In genomic region chr2:8241317-8241716, GRCh38 we compare ENCODE assay signal across 16 cellular contexts.
DNase-seq lines count a peak whose midpoint lies in the region; ATAC-seq, FAIRE-seq and TF ChIP-seq lines count a peak whose summit lies in the region.
"Had no signal": no experiment of that assay in that cellular context is flagged by ENCODE, and none has a peak within 500 bp of the region (broad histone marks: within the 10 kb centered on the region; RNA-seq: fewer than 3 reads in every experiment).

No MANE protein-coding gene starts in this region.

- CTCF ChIA-PET in HepG2 (lab: Yijun Ruan, JAX; ENCODE audit: low intra/inter-chr PET ratio, low total read pairs), result no interaction called here

- WGBS in HepG2 (ENCODE audit: low lambda C conversion rate), result 13% methylated on average over 3 of the region's 3 CpGs
- 49 to 52% methylated on average over 3 of the region's 3 CpGs for WGBS in GM23248 (ENCODE audit: low coverage in 1 of 2, low lambda C conversion rate in 2 of 2, missing lambda C conversion rate in 2 of 2), 2 experiments

- H3K4me1 Mint-ChIP-seq in GM23338, result peaks cover 18% of the 10 kb centered on the region
- peaks cover 43% of the 10 kb centered on the region for H3K4me1 Mint-ChIP-seq in activated T-helper 1 cell treated with anti-CD3 and anti-CD28 coated beads, Interleukin-12 subunit alpha, Interleukin-12 subunit beta, Interleukin-2, Interleukin-4 antibody, amounts not matched to agents 30 ng/mL and 10 ng/mL and 1 ng/mL, durations not matched to agents 14 hours and 24 hours and 36 hours (ENCODE audit: low read depth)
- no peaks in the 10 kb centered on the region for H3K4me1 Mint-ChIP-seq in osteocyte (ENCODE audit: unreplicated experiment)
- H3K4me1 Mint-ChIP-seq in immature natural killer cell, result peaks cover 31 to 75% of the 10 kb centered on the region in 2 donors

- peaks cover 10% of the 10 kb centered on the region for H3K4me1 ChIP-seq in GM23338 (ENCODE audit: insufficient read depth)
- H3K4me1 ChIP-seq in HepG2 (ENCODE audit: insufficient read depth, low read length), result peaks cover 8% of the 10 kb centered on the region
- peaks cover 7% of the 10 kb centered on the region for H3K4me1 ChIP-seq in GM23248 (ENCODE audit: insufficient read depth)

- H3K27ac Mint-ChIP-seq in GM23338 (no peak overlapping the region), osteocyte (ENCODE audit: unreplicated experiment) (no peak overlapping the region), immature natural killer cell (peak overlapping the region in 3 of 6 donors; percentile 27 to 81 (median 39))
- H3K27ac Mint-ChIP-seq in activated T-helper 1 cell treated with anti-CD3 and anti-CD28 coated beads, Interleukin-12 subunit alpha, Interleukin-12 subunit beta, Interleukin-2, Interleukin-4 antibody, amounts not matched to agents 30 ng/mL and 10 ng/mL and 1 ng/mL, durations not matched to agents 14 hours and 24 hours and 36 hours, result peak overlapping the region; percentile 10

- peaks cover 6% of the 10 kb centered on the region for H3K27me3 Mint-ChIP-seq in GM23338 (ENCODE audit: insufficient read depth, low read depth, poor library complexity)
- peaks cover 3% of the 10 kb centered on the region for H3K27me3 Mint-ChIP-seq in activated T-helper 1 cell treated with anti-CD3 and anti-CD28 coated beads, Interleukin-12 subunit alpha, Interleukin-12 subunit beta, Interleukin-2, Interleukin-4 antibody, amounts not matched to agents 30 ng/mL and 10 ng/mL and 1 ng/mL, durations not matched to agents 14 hours and 24 hours and 36 hours (ENCODE audit: insufficient read depth)
- peaks cover 13% of the 10 kb centered on the region for H3K27me3 Mint-ChIP-seq in osteocyte (ENCODE audit: unreplicated experiment)
- peaks cover 0 to 6% (median 4%) of the 10 kb centered on the region in 3 donors for H3K27me3 Mint-ChIP-seq in immature natural killer cell (ENCODE audit: low read depth in 3 of 3)

- in situ Hi-C loops in HepG2 (cut with HindIII; ENCODE audit: extremely low pct_ligation_motif_present, low pct_unique_long_range_greater_than_20kb) (no loop called here), GM23248 (cut with MboI) (no loop called here)

- H3K27ac ChIP-seq in GM23338 (ENCODE audit: low read depth) (no peak overlapping the region), HepG2 (ENCODE audit: extremely low read length, insufficient read depth, low read length) (no peak overlapping the region), GM23248 (no peak overlapping the region)

- TF ChIP-seq CTCF in GM23338 (conservative IDR thresholded peaks at IDR 0.05; ENCODE audit: low read depth in 2 of 2) (no peak), HepG2 (CRISPR knock-in tag; IDR thresholded peaks at IDR 0.05) (no peak), osteocyte (IDR thresholded peaks at IDR 0.05) (no peak)

- H4K20me1 ChIP-seq in GM23338 (replicated peaks; ENCODE audit: insufficient read depth) (no peaks in the 10 kb centered on the region), HepG2 (ENCODE audit: insufficient read depth, low read length) (no peaks in the 10 kb centered on the region), GM23248 (ENCODE audit: insufficient read depth) (no peaks in the 10 kb centered on the region)

- H3K9me3 ChIP-seq in HepG2 (ENCODE audit: low read length), result peaks cover 19% of the 10 kb centered on the region
- H3K9me3 ChIP-seq in GM23248 (ENCODE audit: low read depth), result no peaks in the 10 kb centered on the region

- TF ChIP-seq EP300 in HepG2 (IDR thresholded peaks at IDR 0.05; ENCODE audit: low read depth in 2 of 2, low read length in 2 of 2) (no peak), HepG2 (CRISPR knock-in tag; IDR thresholded peaks at IDR 0.05; ENCODE audit: borderline replicate concordance) (no peak)

- FAIRE-seq in HepG2 (lab: Jason Lieb, UNC), result no peak

- H3K4me3 Mint-ChIP-seq in GM23338 (no peak overlapping the region), osteocyte (ENCODE audit: unreplicated experiment) (no peak overlapping the region), immature natural killer cell (no peak overlapping the region)
- H3K4me3 Mint-ChIP-seq in activated T-helper 1 cell treated with anti-CD3 and anti-CD28 coated beads, Interleukin-12 subunit alpha, Interleukin-12 subunit beta, Interleukin-2, Interleukin-4 antibody, amounts not matched to agents 30 ng/mL and 10 ng/mL and 1 ng/mL, durations not matched to agents 14 hours and 24 hours and 36 hours, result no peak overlapping the region

- peaks cover 5% of the 10 kb centered on the region; the same call in 1 of the 2 replicates for H3F3A ChIP-seq in GM23338 (replicated peaks; ENCODE audit: low read depth)
- no peaks in the 10 kb centered on the region for H3F3A ChIP-seq in GM23248 (ENCODE audit: insufficient read depth)

- peaks cover 26% of the 10 kb centered on the region for H3K36me3 Mint-ChIP-seq in GM23338 (ENCODE audit: low read depth)
- peaks cover 15% of the 10 kb centered on the region for H3K36me3 Mint-ChIP-seq in activated T-helper 1 cell treated with anti-CD3 and anti-CD28 coated beads, Interleukin-12 subunit alpha, Interleukin-12 subunit beta, Interleukin-2, Interleukin-4 antibody, amounts not matched to agents 30 ng/mL and 10 ng/mL and 1 ng/mL, durations not matched to agents 14 hours and 24 hours and 36 hours (ENCODE audit: low read depth)
- no peaks in the 10 kb centered on the region for H3K36me3 Mint-ChIP-seq in osteocyte (ENCODE audit: unreplicated experiment)
- peaks cover 47 to 74% (median 67%) of the 10 kb centered on the region in 3 donors for H3K36me3 Mint-ChIP-seq in immature natural killer cell

- H3K27me3 ChIP-seq in GM23338 (ENCODE audit: insufficient read depth) (no peaks in the 10 kb centered on the region), HepG2 (ENCODE audit: control insufficient read depth in 1 of 2, insufficient read depth in 2 of 2, low read length in 2 of 2) (peaks cover 0 to 21% of the 10 kb centered on the region in 2 experiments; a peak in 2 of 5 replicates), GM23248 (replicated peaks; ENCODE audit: insufficient read depth) (no peaks in the 10 kb centered on the region)

- H3K9me2 ChIP-seq in GM23338 (ENCODE audit: insufficient read depth) (peaks cover 14% of the 10 kb centered on the region), GM23248 (ENCODE audit: insufficient read depth) (no peaks in the 10 kb centered on the region)

- H3K36me3 ChIP-seq in GM23338 (ENCODE audit: insufficient read depth) (no peaks in the 10 kb centered on the region; the same call in 1 of the 2 replicates), HepG2 (replicated peaks in 1 of 2; ENCODE audit: control insufficient read depth in 1 of 2, insufficient read depth in 2 of 2, low read length in 2 of 2) (no peaks in the 10 kb centered on the region), GM23248 (ENCODE audit: low read depth) (no peaks in the 10 kb centered on the region)

- no peak for TF ChIP-seq RAD21 in HepG2 (CRISPR knock-in tag; IDR thresholded peaks at IDR 0.05)

- H2AFZ ChIP-seq in GM23338, result 0 out of 2 replicates have a peak overlapping the region, but pooled peaks have one; percentile 32
- no peak overlapping the region for H2AFZ ChIP-seq in HepG2 (ENCODE audit: low read length)
- no peak overlapping the region for H2AFZ ChIP-seq in GM23248

- H3K9me3 Mint-ChIP-seq in GM23338 (peaks cover 25% of the 10 kb centered on the region), osteocyte (ENCODE audit: unreplicated experiment) (peaks cover 9% of the 10 kb centered on the region), immature natural killer cell (no peaks in the 10 kb centered on the region)
- peaks cover 33% of the 10 kb centered on the region for H3K9me3 Mint-ChIP-seq in activated T-helper 1 cell treated with anti-CD3 and anti-CD28 coated beads, Interleukin-12 subunit alpha, Interleukin-12 subunit beta, Interleukin-2, Interleukin-4 antibody, amounts not matched to agents 30 ng/mL and 10 ng/mL and 1 ng/mL, durations not matched to agents 14 hours and 24 hours and 36 hours

- intact Hi-C loops in activated T-helper 1 cell treated with anti-CD3 and anti-CD28 coated beads, Interleukin-12 subunit alpha, Interleukin-12 subunit beta, Interleukin-2, Interleukin-4 antibody, amounts not matched to agents 30 ng/mL and 10 ng/mL and 1 ng/mL, durations not matched to agents 14 hours and 24 hours and 36 hours (cut with micrococcal nuclease), result no loop called here
- intact Hi-C loops in HepG2 (cut with micrococcal nuclease; ENCODE audit: unreplicated experiment), result no loop called here

- H3K4me2 ChIP-seq in GM23338 (no peak overlapping the region), HepG2 (ENCODE audit: low read depth, low read length) (no peak overlapping the region), GM23248 (ENCODE audit: unreplicated experiment) (no peak overlapping the region)

- TF ChIP-seq POLR2A in HepG2 (IDR thresholded peaks at IDR 0.05; ENCODE audit: insufficient read depth in 1 of 2, low read depth in 2 of 2, low read length in 2 of 2), result no peak

- DNase-seq in GM23338 (ENCODE audit: low spot score) (no peak), HepG2 (ENCODE audit: low spot score) (peak; percentile 22), osteocyte (ENCODE audit: extremely low spot score, unreplicated experiment) (peak; percentile 71), immature natural killer cell (no peak), GM23248 (no peak)
- DNase-seq in activated T-helper 1 cell treated with anti-CD3 and anti-CD28 coated beads, Interleukin-12 subunit alpha, Interleukin-12 subunit beta, Interleukin-2, Interleukin-4 antibody, amounts not matched to agents 30 ng/mL and 10 ng/mL and 1 ng/mL, durations not matched to agents 14 hours and 24 hours and 36 hours (ENCODE audit: low spot score), result no peak
- DNase-seq: C1 segment of cervical spinal cord, EL, IMR-90, Kasumi-1, NCI-H1417, NCI-H1930, NCI-H2171, NCI-H510A, RPMI8226 had no signal

- no peaks in the 10 kb centered on the region for H3K79me2 ChIP-seq in GM23338 (replicated peaks; ENCODE audit: insufficient read depth)
- H3K79me2 ChIP-seq in HepG2 (ENCODE audit: insufficient read depth, low read length), result no peaks in the 10 kb centered on the region
- H3K79me2 ChIP-seq in GM23248 (ENCODE audit: insufficient read depth), result no peaks in the 10 kb centered on the region

- ATAC-seq in GM23338 (no peak), HepG2 (peak; percentile 94), GM21737 (IDR thresholded peaks at IDR 0.05; ENCODE audit: unreplicated experiment) (no peak)

- BruUV-seq in HepG2 (replicated peaks; lab: Mats Ljungman, UMichigan), result no TSS peak

- H3K4me3 ChIP-seq in GM23338 (no peak overlapping the region), HepG2 (replicated peaks in 1 of 3; ENCODE audit: insufficient read depth in 1 of 3, low read depth in 2 of 3, low read length in 3 of 3) (no peak overlapping the region), GM23248 (no peak overlapping the region)

- POLR2A ChIA-PET in HepG2 (lab: Yijun Ruan, JAX), result no interaction called here

- H3K9ac ChIP-seq in HepG2 (ENCODE audit: insufficient read depth, low read depth, low read length), result no peak overlapping the region
- no peak overlapping the region for H3K9ac ChIP-seq in GM23248

TF ChIP-seq in GM23338, 12 proteins besides CTCF, POLR2A, EP300 and RAD21 (continues in another document):
- TF ChIP-seq STAT1 (IDR thresholded peaks at IDR 0.05; ENCODE audit: unreplicated experiment) (no peak), POLR2AphosphoS5 (IDR thresholded peaks at IDR 0.05; ENCODE audit: low read depth) (no peak)

TF ChIP-seq in HepG2, 621 proteins besides CTCF, POLR2A, EP300 and RAD21 (continues in another document):
- no peak for TF ChIP-seq AHR (CRISPR knock-in tag; IDR thresholded peaks at IDR 0.05)
- no peak for TF ChIP-seq ZBTB7A (CRISPR knock-in tag; IDR thresholded peaks at IDR 0.05)
- 0 out of 2 replicates have a peak, but pooled peaks have one; percentile 12 for TF ChIP-seq TRIM24 (CRISPR knock-in tag; IDR thresholded peaks at IDR 0.05)

Comparison
In these comparisons a context has a peak if more than half of its experiments do, and no peak if none do; other contexts are left out.
1. DNase-seq: peak in HepG2 (single experiment) and osteocyte (single experiment); none in GM23338 (single experiment), activated T-helper 1 cell treated with anti-CD3 and anti-CD28 coated beads, Interleukin-12 subunit alpha, Interleukin-12 subunit beta, Interleukin-2, Interleukin-4 antibody, amounts not matched to agents 30 ng/mL and 10 ng/mL and 1 ng/mL, durations not matched to agents 14 hours and 24 hours and 36 hours (single experiment), immature natural killer cell (0 of 3) and GM23248 (single experiment).